ENCODE assay signal across 8 cellular contexts in genomic region chr5:170434953-170435605, GRCh38. TPM values are rescaled to one million over a fixed set of nuclear protein-coding genes. Genes with fewer than 3 reads are reported as not detected.
DNase-seq lines count a peak whose midpoint lies in the region; ATAC-seq lines count a peak whose summit lies in the region.

No MANE protein-coding gene starts in this region.

- ATAC-seq in GM18520 (IDR thresholded peaks at IDR 0.05; ENCODE audit: unreplicated experiment) (peak; percentile 73), HG03432 (IDR thresholded peaks at IDR 0.05; ENCODE audit: unreplicated experiment) (peak; percentile 91), Right ventricle myocardium superior (ENCODE audit: poor library complexity) (peak; percentile 93), aorta (ENCODE audit: low FRiP score) (peak; percentile 89)

- H3K9me3 ChIP-seq in SJCRH30 (replicated peaks) (no peaks in the 10 kb centered on the region), aorta (ENCODE audit: control insufficient read depth, low read length) (no peaks in the 10 kb centered on the region)

- no peaks in the 10 kb centered on the region for H3K4me1 ChIP-seq in SJCRH30
- no peaks in the 10 kb centered on the region for H3K4me1 ChIP-seq in aorta (ENCODE audit: control insufficient read depth in 1 of 2, insufficient read depth in 2 of 2, low read length in 2 of 2)

- DNase-seq in AG08396 (ENCODE audit: low spot score) (peak; percentile 57), SJCRH30 (peak; percentile 39 to 76), Right ventricle myocardium superior (peak; percentile 81), posterior cingulate gyrus (peak; percentile 57 to 97 (median 75)), aorta (peak; percentile 70 to 89)
- DNase-seq in activated naive CD4-positive, alpha-beta T cell treated with anti-CD3 and anti-CD28 coated beads, Interleukin-2, amount 50 U/mL, for 16 hours = peak; percentile 59

- intact Hi-C loops in Right ventricle myocardium superior (cut with DNase I) (loop anchor here (2.0 kb wide), 1 partner anchor 198 kb away; no protein-coding TSS in a partner anchor), posterior cingulate gyrus (cut with DNase I) (loop anchor here (1.0 kb wide), 1 partner anchor 198 kb away; no protein-coding TSS in a partner anchor), aorta (cut with DNase I) (loop anchor here (2.0 kb wide), 1 partner anchor 198 kb away; no protein-coding TSS in a partner anchor)

- H3K27me3 ChIP-seq in SJCRH30 = 0 out of 2 replicates have a peak, but pooled peaks cover 3% of the 10 kb centered on the region
- H3K27me3 ChIP-seq in aorta (ENCODE audit: control insufficient read depth in 1 of 2, insufficient read depth in 2 of 2, low read length in 1 of 2) = no peaks in the 10 kb centered on the region

- H3K4me3 ChIP-seq in SJCRH30 (no peak overlapping the region), aorta (ENCODE audit: low read length in 2 of 2) (no peak overlapping the region)

- 38 to 39% methylated on average over 16 of the region's 16 CpGs for WGBS in aorta, 2 donors

- H3K27ac ChIP-seq in SJCRH30 = no peak overlapping the region
- H3K27ac ChIP-seq in aorta (ENCODE audit: low read depth in 1 of 2, low read length in 2 of 2) = no peak overlapping the region

- H3K36me3 ChIP-seq in SJCRH30 = no peaks in the 10 kb centered on the region
- H3K36me3 ChIP-seq in aorta (ENCODE audit: control insufficient read depth in 1 of 2, insufficient read depth in 2 of 2, low read length in 1 of 2) = no peaks in the 10 kb centered on the region

RNA-seq across cellular contexts. Expression of gene KCNMB1, which starts 45.9 kb away (rescaled TPM):
- total RNA-seq in SJCRH30 (2014; rRNA removed; shearing (Covaris generic)) = not detected in 2 replicates
- total RNA-seq in Right ventricle myocardium superior = 0.65 TPM
- total RNA-seq in aorta = 10 to 100 TPM; 30.0 to 63.3 TPM
- polyA plus RNA-seq in aorta = 10 to 100 TPM; 19.7 to 42.8 TPM

Comparison
In these comparisons a context has a peak if more than half of its experiments do, and no peak if none do; other contexts are left out.
1. RNA of gene KCNMB1, which starts 45.9 kb away (total RNA-seq): 30.0 to 63.3 TPM in aorta; 0.65 TPM in Right ventricle myocardium superior (single experiment) and not detected in SJCRH30; every median in the first group is over 10 times any median in the second.
2. Peak in every context shown above with its lines, with median percentiles within 50 percentile points of each other: DNase-seq and ATAC-seq.